ENCODE assay signal across 1 cellular context in the genomic region with DNA sequence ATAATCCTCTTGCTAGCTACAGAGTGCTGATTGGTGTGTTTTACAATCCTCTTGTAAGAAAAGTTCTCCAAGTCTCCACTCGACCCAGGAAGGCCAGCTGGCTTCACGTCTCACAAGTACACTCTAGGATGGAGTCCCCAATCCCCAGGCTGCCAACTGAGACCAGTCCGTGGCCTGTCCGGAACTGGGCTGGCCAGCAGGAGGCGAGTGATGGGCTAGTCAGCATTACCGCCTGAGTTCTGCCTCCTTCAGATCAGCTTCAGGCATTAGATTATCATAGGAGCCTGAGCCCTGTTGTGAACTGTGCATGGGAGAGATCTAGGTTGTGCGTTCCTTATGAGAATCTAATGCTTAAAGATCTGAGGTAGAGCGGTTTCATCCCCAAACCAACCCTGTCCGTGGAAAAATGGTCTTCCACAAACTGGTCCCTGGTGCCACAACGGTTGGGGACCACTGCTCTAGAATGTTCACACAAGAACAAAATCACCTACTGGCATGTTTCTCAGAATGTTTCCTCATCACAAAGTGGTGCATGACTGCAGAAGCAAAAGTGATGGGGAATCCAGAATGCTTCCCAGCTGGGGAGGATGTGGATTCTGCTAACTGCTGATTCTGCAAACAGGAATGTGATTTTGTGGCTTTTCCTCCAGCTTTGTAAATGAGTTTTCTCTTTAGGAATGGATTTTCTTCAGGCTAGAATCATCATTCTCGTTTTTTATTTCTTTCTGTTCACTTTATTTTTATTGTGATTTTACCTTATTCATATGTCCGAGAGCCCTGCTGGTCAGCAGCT.
A peak's percentile ranks its signal among the peaks of the same experiment; 100 is the strongest.
TF ChIP-seq lines count a peak whose summit lies in the region.

No MANE protein-coding gene starts in this region.

TF ChIP-seq in K562, 482 proteins besides CTCF, POLR2A, EP300 and RAD21:
- TF ChIP-seq, protein P1, sequence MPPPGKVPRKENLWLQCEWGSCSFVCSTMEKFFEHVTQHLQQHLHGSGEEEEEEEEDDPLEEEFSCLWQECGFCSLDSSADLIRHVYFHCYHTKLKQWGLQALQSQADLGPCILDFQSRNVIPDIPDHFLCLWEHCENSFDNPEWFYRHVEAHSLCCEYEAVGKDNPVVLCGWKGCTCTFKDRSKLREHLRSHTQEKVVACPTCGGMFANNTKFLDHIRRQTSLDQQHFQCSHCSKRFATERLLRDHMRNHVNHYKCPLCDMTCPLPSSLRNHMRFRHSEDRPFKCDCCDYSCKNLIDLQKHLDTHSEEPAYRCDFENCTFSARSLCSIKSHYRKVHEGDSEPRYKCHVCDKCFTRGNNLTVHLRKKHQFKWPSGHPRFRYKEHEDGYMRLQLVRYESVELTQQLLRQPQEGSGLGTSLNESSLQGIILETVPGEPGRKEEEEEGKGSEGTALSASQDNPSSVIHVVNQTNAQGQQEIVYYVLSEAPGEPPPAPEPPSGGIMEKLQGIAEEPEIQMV (tag; conservative IDR thresholded peaks at IDR 0.05; ENCODE audit: low read depth): no peak
- TF ChIP-seq, protein P2, sequence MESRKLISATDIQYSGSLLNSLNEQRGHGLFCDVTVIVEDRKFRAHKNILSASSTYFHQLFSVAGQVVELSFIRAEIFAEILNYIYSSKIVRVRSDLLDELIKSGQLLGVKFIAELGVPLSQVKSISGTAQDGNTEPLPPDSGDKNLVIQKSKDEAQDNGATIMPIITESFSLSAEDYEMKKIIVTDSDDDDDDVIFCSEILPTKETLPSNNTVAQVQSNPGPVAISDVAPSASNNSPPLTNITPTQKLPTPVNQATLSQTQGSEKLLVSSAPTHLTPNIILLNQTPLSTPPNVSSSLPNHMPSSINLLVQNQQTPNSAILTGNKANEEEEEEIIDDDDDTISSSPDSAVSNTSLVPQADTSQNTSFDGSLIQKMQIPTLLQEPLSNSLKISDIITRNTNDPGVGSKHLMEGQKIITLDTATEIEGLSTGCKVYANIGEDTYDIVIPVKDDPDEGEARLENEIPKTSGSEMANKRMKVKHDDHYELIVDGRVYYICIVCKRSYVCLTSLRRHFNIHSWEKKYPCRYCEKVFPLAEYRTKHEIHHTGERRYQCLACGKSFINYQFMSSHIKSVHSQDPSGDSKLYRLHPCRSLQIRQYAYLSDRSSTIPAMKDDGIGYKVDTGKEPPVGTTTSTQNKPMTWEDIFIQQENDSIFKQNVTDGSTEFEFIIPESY (CRISPR knock-in tag; IDR thresholded peaks at IDR 0.05): peak; percentile 69; the same call in 1 of the 2 replicates
- TF ChIP-seq, protein P3, sequence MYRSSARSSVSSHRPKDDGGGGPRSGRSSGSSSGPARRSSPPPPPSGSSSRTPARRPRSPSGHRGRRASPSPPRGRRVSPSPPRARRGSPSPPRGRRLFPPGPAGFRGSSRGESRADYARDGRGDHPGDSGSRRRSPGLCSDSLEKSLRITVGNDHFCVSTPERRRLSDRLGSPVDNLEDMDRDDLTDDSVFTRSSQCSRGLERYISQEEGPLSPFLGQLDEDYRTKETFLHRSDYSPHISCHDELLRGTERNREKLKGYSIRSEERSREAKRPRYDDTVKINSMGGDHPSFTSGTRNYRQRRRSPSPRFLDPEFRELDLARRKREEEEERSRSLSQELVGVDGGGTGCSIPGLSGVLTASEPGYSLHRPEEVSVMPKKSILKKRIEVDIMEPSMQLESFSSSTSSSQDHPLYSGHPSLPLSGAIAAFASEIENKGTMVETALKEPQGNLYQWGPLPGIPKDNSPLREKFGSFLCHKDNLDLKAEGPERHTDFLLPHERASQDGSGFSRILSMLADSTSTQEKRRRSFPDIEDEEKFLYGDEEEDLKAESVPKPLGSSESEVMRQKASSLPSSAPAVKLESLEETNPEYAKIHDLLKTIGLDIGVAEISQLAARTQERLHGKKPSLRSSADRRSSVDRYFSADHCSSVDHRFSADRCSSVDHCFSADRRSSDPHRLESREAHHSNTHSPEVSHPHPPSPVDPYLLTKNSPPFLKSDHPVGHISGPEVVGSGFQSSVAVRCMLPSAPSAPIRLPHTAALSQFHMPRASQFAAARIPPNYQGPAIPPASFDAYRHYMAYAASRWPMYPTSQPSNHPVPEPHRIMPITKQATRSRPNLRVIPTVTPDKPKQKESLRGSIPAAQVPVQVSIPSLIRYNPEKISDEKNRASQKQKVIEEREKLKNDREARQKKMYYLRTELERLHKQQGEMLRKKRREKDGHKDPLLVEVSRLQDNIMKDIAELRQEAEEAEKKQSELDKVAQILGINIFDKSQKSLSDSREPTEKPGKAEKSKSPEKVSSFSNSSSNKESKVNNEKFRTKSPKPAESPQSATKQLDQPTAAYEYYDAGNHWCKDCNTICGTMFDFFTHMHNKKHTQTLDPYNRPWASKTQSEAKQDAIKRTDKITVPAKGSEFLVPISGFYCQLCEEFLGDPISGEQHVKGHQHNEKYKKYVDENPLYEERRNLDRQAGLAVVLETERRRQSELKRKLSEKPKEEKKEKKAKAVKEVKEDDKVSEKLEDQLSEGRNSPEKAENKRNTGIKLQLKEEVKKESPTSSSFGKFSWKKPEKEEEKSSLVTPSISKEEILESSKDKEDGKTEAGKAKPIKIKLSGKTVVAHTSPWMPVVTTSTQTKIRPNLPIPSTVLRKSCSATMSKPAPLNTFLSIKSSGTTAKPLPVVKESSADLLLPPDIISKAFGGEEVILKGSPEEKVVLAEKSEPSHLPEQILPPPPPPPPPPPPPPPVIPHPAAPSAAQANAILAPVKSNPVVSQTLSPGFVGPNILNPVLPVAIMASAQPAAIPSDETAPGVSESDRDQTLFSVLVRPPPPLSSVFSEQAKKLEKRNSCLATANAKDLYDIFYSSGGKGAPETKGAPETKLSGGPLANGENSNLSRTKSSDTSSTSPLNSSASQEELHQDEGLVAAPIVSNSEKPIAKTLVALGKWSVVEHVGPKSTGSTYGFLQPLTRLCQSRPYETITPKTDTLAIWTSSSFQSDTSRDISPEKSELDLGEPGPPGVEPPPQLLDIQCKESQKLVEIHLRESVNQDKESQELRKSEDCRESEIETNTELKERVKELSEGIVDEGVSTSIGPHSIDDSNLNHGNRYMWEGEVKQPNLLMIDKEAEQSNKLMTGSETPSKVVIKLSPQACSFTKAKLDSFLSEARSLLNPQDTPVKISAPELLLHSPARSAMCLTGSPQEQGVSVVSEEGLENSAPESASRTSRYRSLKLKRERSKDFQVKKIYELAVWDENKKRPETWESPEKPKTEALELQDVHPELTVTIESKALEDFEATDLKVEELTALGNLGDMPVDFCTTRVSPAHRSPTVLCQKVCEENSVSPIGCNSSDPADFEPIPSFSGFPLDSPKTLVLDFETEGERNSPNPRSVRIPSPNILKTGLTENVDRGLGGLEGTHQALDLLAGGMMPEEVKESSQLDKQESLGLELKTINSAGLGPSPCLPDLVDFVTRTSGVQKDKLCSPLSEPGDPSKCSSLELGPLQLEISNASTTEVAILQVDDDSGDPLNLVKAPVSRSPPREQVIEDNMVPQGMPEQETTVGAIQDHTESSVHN (IDR thresholded peaks at IDR 0.05; ENCODE audit: borderline replicate concordance in 1 of 2, low read depth in 1 of 2): no peak
TF ChIP-seq in K562: peak in this region for 1.
